ENCODE assay signal across 26 cellular contexts in genomic region chr6:11053307-11053706, GRCh38. TPM values are rescaled to one million over a fixed set of nuclear protein-coding genes. Genes with fewer than 3 reads are reported as not detected.
"Had no signal": no experiment of that assay in that cellular context is flagged by ENCODE, and none has a peak within 500 bp of the region (broad histone marks: within the 10 kb centered on the region; RNA-seq: fewer than 3 reads in every experiment).

No MANE protein-coding gene starts in this region.

- H3K27me3 ChIP-seq: SJCRH30 had no signal

- DNase-seq: KBM-7; MV-4-11; NCI-H1048; NCI-H1105; NCI-H1417; NCI-H1436 treated with DMSO at 0.1 percent for 48 hours; NCI-H1694; NCI-H187 treated with DMSO at 0.1 percent for 48 hours; NCI-H2029 treated with DMSO at 0.1 percent for 48 hours; NCI-H2171 treated with DMSO at 0.1 percent for 48 hours; NCI-H345; NCI-H446 treated with DMSO at 0.1 percent for 48 hours; NCI-H510A treated with DMSO at 0.1 percent for 48 hours; NCI-H526; NCI-H748 treated with DMSO at 0.1 percent for 48 hours; NK-92 treated with Interleukin-12 subunit alpha and Interleukin-12 subunit beta, amount 100 ng/mL, for 24 hours; PC-3; SHP77 treated with DMSO at 0.1 percent for 48 hours; SJCRH30 had no signal

- ATAC-seq: Panc1, PC-3, Right ventricle myocardium inferior had no signal

- H3K4me1 ChIP-seq: SJCRH30 had no signal

- H3K27ac ChIP-seq: HL-60, SJCRH30 had no signal

- H3K4me3 ChIP-seq: SJCRH30 had no signal

- H3K9me3 ChIP-seq: SJCRH30 had no signal

- H3K36me3 ChIP-seq: SJCRH30 had no signal

RNA-seq across cellular contexts. Expression of gene ELOVL2, which starts 9.2 kb away (rescaled TPM):
- total RNA-seq: MCF 10A, OCI-LY7 had no signal

RNA-seq across cellular contexts. Expression of gene ERVFRD-1, which starts 58.2 kb away (rescaled TPM):
- total RNA-seq: LHCN-M2, MCF 10A, OCI-LY7, PC-3, RPMI7951, SJCRH30 had no signal
